In genomic region chr21:33894736-33895288, GRCh38 we compare ENCODE assay signal across 1 cellular context.
TF ChIP-seq lines count a peak whose summit lies in the region.

No MANE protein-coding gene starts in this region.

TF ChIP-seq in HepG2, 621 proteins besides CTCF, POLR2A, EP300 and RAD21 (continued from another document and continues in another):
- no peak for TF ChIP-seq PAXIP1 (CRISPR knock-in tag; conservative IDR thresholded peaks at IDR 0.05)
- no peak for TF ChIP-seq PHF20 (CRISPR knock-in tag; IDR thresholded peaks at IDR 0.05)
- TF ChIP-seq ZNF274 (CRISPR knock-in tag; IDR thresholded peaks at IDR 0.05) = no peak
- TF ChIP-seq ZNF460 (CRISPR knock-in tag; IDR thresholded peaks at IDR 0.05; ENCODE audit: borderline replicate concordance) = no peak
- no peak for TF ChIP-seq HNRNPUL1 (IDR thresholded peaks at IDR 0.05; ENCODE audit: low read depth, low read length)
- no peak for TF ChIP-seq MAX (IDR thresholded peaks at IDR 0.05)
- no peak for TF ChIP-seq MTA1 (CRISPR knock-in tag; IDR thresholded peaks at IDR 0.05; ENCODE audit: borderline replicate concordance)
- no peak for TF ChIP-seq FOXA1 (IDR thresholded peaks at IDR 0.05)
- no peak for TF ChIP-seq FOXA1 (CRISPR knock-in tag; IDR thresholded peaks at IDR 0.05)
- TF ChIP-seq RNF219 (CRISPR knock-in tag; IDR thresholded peaks at IDR 0.05) = no peak
- TF ChIP-seq ADNP (CRISPR knock-in tag; IDR thresholded peaks at IDR 0.05) = no peak
- TF ChIP-seq MED8 (CRISPR knock-in tag; IDR thresholded peaks at IDR 0.05; ENCODE audit: insufficient replicate concordance) = no peak
- no peak for TF ChIP-seq ZNF407 (CRISPR knock-in tag; IDR thresholded peaks at IDR 0.05; ENCODE audit: not compliant biosample characterization)
- TF ChIP-seq ARID5B (CRISPR knock-in tag; IDR thresholded peaks at IDR 0.05) = no peak
- peak; percentile 35; the same call in 1 of the 2 replicates for TF ChIP-seq ZMYM3 (CRISPR knock-in tag; IDR thresholded peaks at IDR 0.05)
- TF ChIP-seq AGO1 (IDR thresholded peaks at IDR 0.05; ENCODE audit: low read depth, low read length, poor library complexity, severe bottlenecking) = no peak
- TF ChIP-seq TEAD2 (CRISPR knock-in tag; IDR thresholded peaks at IDR 0.05) = no peak
- TF ChIP-seq XRCC5 (optimal IDR thresholded peaks at IDR 0.05; ENCODE audit: low read length) = peak; percentile 16
- no peak for TF ChIP-seq ZNF598 (CRISPR knock-in tag; IDR thresholded peaks at IDR 0.05; ENCODE audit: borderline replicate concordance)
- no peak for TF ChIP-seq MXD4 (CRISPR knock-in tag; IDR thresholded peaks at IDR 0.05)
- TF ChIP-seq FOXO1 (CRISPR knock-in tag; IDR thresholded peaks at IDR 0.05) = no peak
- no peak for TF ChIP-seq ZBTB7B (CRISPR knock-in tag; IDR thresholded peaks at IDR 0.05)
- peak; percentile 47; the same call in 1 of the 2 replicates for TF ChIP-seq HNF1B (CRISPR knock-in tag; IDR thresholded peaks at IDR 0.05)
- TF ChIP-seq RBM39 (IDR thresholded peaks at IDR 0.05; ENCODE audit: low read depth, low read length, poor library complexity, severe bottlenecking) = no peak
- no peak for TF ChIP-seq TEAD3 (CRISPR knock-in tag; optimal IDR thresholded peaks at IDR 0.05; ENCODE audit: borderline replicate concordance)
- no peak for TF ChIP-seq GFI1 (CRISPR knock-in tag; IDR thresholded peaks at IDR 0.05; ENCODE audit: borderline replicate concordance)
- TF ChIP-seq PRDM15 (CRISPR knock-in tag; IDR thresholded peaks at IDR 0.05) = peak; percentile 78; the same call in 1 of the 2 replicates
- TF ChIP-seq HMGXB4 (CRISPR knock-in tag; IDR thresholded peaks at IDR 0.05; ENCODE audit: borderline replicate concordance in 1 of 2, low read depth in 1 of 2) = 0 out of 4 replicates have a peak, but pooled peaks of 1 of the 2 experiments have one; percentile 46
- no peak for TF ChIP-seq ATF1 (CRISPR knock-in tag; IDR thresholded peaks at IDR 0.05)
- peak; percentile 38; the same call in 1 of the 2 replicates for TF ChIP-seq ZMYM4 (CRISPR knock-in tag; IDR thresholded peaks at IDR 0.05)
